Comparison of ENCODE assay signal across 23 cellular contexts in the genomic region with DNA sequence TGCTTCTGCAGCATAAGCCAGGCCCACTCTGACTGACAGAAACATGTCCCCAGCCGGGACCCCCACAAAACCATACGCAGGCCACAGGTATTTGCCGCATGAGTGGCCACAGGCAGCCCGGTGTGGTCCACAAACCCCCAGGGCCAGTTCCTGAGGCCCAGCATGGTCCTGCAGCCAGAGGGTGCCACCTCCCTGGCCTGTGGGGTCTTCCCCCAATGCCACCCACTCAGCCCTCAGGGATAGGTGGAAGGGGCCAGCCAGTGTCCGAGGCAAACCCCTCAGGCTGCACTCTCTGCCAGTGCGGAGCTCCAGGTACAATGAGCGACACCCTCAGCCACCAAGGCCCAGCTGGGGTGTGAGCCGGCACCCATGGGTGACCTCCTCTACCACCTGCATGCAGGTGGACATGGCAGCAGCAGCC. TPM values are rescaled to one million over a fixed set of nuclear protein-coding genes. Genes with fewer than 3 reads are reported as not detected.
"Had no signal": no experiment of that assay in that cellular context is flagged by ENCODE, and none has a peak within 500 bp of the region (broad histone marks: within the 10 kb centered on the region; RNA-seq: fewer than 3 reads in every experiment).

No MANE protein-coding gene starts in this region.

- H2AFZ ChIP-seq: neural progenitor cell had no signal

- H3K4me2 ChIP-seq: neural progenitor cell had no signal

- H3K27ac Mint-ChIP-seq: activated naive CD4-positive, alpha-beta T cell treated with anti-CD3 and anti-CD28 coated beads for 36 hours; activated T-helper 17 cell treated with anti-CD3 and anti-CD28 coated beads, Interleukin-2, amount 50 U/mL, for 72 hours; memory B cell; naive B cell; neural progenitor cell; stimulated activated effector memory CD8-positive, alpha-beta T cell treated with anti-CD3 and anti-CD28 coated beads, Interleukin-12 subunit alpha, Interleukin-12 subunit beta, amount 100 ng/mL, for 72 hours had no signal

- H3K9me3 ChIP-seq: gastrocnemius medialis, mucosa of descending colon, pancreas, testis had no signal

- ATAC-seq: activated CD4-positive, CD25-positive, alpha-beta regulatory T cell treated with anti-CD3 and anti-CD28 coated beads, Interleukin-2, amount 50 U/mL, for 24 hours; activated T-helper 17 cell treated with anti-CD3 and anti-CD28 coated beads, Interleukin-2, amount 50 U/mL, for 72 hours; gastrocnemius medialis; mucosa of descending colon; pancreas; stimulated activated effector memory CD8-positive, alpha-beta T cell treated with anti-CD3 and anti-CD28 coated beads, Interleukin-12 subunit alpha, Interleukin-12 subunit beta, amount 100 ng/mL, for 72 hours had no signal

- H3K4me3 ChIP-seq: coronary artery, gastrocnemius medialis, mucosa of descending colon, neural progenitor cell, pancreas, sigmoid colon, stomach, testis had no signal

- H3K27ac ChIP-seq: brain microvascular endothelial cell, coronary artery, gastrocnemius medialis, neural progenitor cell, pancreas, sigmoid colon, stomach, testis had no signal

- FAIRE-seq: endometrium, pancreas had no signal

- DNase-seq: activated naive CD4-positive, alpha-beta T cell treated with anti-CD3 and anti-CD28 coated beads for 36 hours; brain microvascular endothelial cell; gastrocnemius medialis; kidney glomerular epithelial cell; mucosa of descending colon; naive B cell; pancreas; sigmoid colon; stimulated activated CD4-positive, alpha-beta T cell treated with anti-CD3 and anti-CD28 coated beads, Interleukin-4, amount 100 ng/mL, for 24 hours; T-helper 1 cell; T-helper 9 cell; testis had no signal

- H3K36me3 Mint-ChIP-seq: memory B cell; neural progenitor cell; stimulated activated effector memory CD8-positive, alpha-beta T cell treated with anti-CD3 and anti-CD28 coated beads, Interleukin-12 subunit alpha, Interleukin-12 subunit beta, amount 100 ng/mL, for 72 hours had no signal

- H3K27me3 ChIP-seq: brain microvascular endothelial cell, gastrocnemius medialis, neural progenitor cell, pancreas, sigmoid colon, testis had no signal

- H3K4me1 ChIP-seq: gastrocnemius medialis, neural progenitor cell, pancreas, sigmoid colon, stomach, testis had no signal

- H3K9me3 Mint-ChIP-seq: activated naive CD4-positive, alpha-beta T cell treated with anti-CD3 and anti-CD28 coated beads for 36 hours; activated T-helper 17 cell treated with anti-CD3 and anti-CD28 coated beads, Interleukin-2, amount 50 U/mL, for 72 hours; central memory CD8-positive, alpha-beta T cell; memory B cell had no signal

- H3K36me3 ChIP-seq: brain microvascular endothelial cell, gastrocnemius medialis, neural progenitor cell, pancreas, sigmoid colon, stomach had no signal

- H3K27me3 Mint-ChIP-seq: activated T-helper 17 cell treated with anti-CD3 and anti-CD28 coated beads, Interleukin-2, amount 50 U/mL, for 72 hours; central memory CD8-positive, alpha-beta T cell; memory B cell; naive B cell had no signal

- H3K4me1 Mint-ChIP-seq: activated T-helper 17 cell treated with anti-CD3 and anti-CD28 coated beads, Interleukin-2, amount 50 U/mL, for 72 hours; stimulated activated effector memory CD8-positive, alpha-beta T cell treated with anti-CD3 and anti-CD28 coated beads, Interleukin-12 subunit alpha, Interleukin-12 subunit beta, amount 100 ng/mL, for 72 hours had no signal

- H3K4me3 Mint-ChIP-seq: activated naive CD4-positive, alpha-beta T cell treated with anti-CD3 and anti-CD28 coated beads for 36 hours; activated T-helper 17 cell treated with anti-CD3 and anti-CD28 coated beads, Interleukin-2, amount 50 U/mL, for 72 hours; central memory CD8-positive, alpha-beta T cell; memory B cell; naive B cell; neural progenitor cell; stimulated activated effector memory CD8-positive, alpha-beta T cell treated with anti-CD3 and anti-CD28 coated beads, Interleukin-12 subunit alpha, Interleukin-12 subunit beta, amount 100 ng/mL, for 72 hours had no signal

- H3K9ac ChIP-seq: neural progenitor cell had no signal

RNA-seq across cellular contexts. Expression of gene TSPEAR, which starts 46.8 kb away (rescaled TPM):
- total RNA-seq: activated CD8-positive, alpha-beta memory T cell treated with anti-CD3 and anti-CD28 coated beads for 36 hours; activated naive CD4-positive, alpha-beta T cell treated with anti-CD3 and anti-CD28 coated beads for 36 hours; aorta; gastrocnemius medialis; sigmoid colon had no signal
- polyA plus RNA-seq: aorta had no signal
